ENCODE assay signal across 2 cellular contexts in genomic region chr1:91022518-91022929, GRCh38.
A peak's percentile ranks its signal among the peaks of the same experiment; 100 is the strongest.
TF ChIP-seq lines count a peak whose summit lies in the region.

No MANE protein-coding gene starts in this region.

TF ChIP-seq in HEK293, 187 proteins besides CTCF, POLR2A, EP300 and RAD21:
- 0 out of 2 replicates have a peak, but pooled peaks have one; percentile 6 for TF ChIP-seq HIC1 (tag by site-specific recombination; IDR thresholded peaks at IDR 0.05)
- no peak for TF ChIP-seq ZNF112 (tag by site-specific recombination; IDR thresholded peaks at IDR 0.05)
- no peak for TF ChIP-seq ZNF560 (tag by site-specific recombination; IDR thresholded peaks at IDR 0.05; ENCODE audit: borderline replicate concordance)
- TF ChIP-seq ZNF518A (tag by site-specific recombination; conservative IDR thresholded peaks at IDR 0.05; ENCODE audit: low read depth), result peak; percentile 73; the same call in 1 of the 2 replicates
- no peak for TF ChIP-seq TSHZ1 (tag by site-specific recombination; IDR thresholded peaks at IDR 0.05; ENCODE audit: borderline replicate concordance)
- 0 out of 2 replicates have a peak, but pooled peaks have one; percentile 30 for TF ChIP-seq ZNF558 (tag by site-specific recombination; IDR thresholded peaks at IDR 0.05)
- TF ChIP-seq HOXC10 (CRISPR knock-in tag; IDR thresholded peaks at IDR 0.05), result no peak
- TF ChIP-seq SCRT2 (tag by site-specific recombination; IDR thresholded peaks at IDR 0.05), result peak; percentile 65; the same call in 1 of the 2 replicates
- no peak for TF ChIP-seq ZNF677 (tag by site-specific recombination; IDR thresholded peaks at IDR 0.05)
- no peak for TF ChIP-seq MZF1 (tag by site-specific recombination; IDR thresholded peaks at IDR 0.05; ENCODE audit: borderline replicate concordance)
- TF ChIP-seq ZNF792 (tag by site-specific recombination; IDR thresholded peaks at IDR 0.05), result no peak
- no peak for TF ChIP-seq ZNF2 (tag by site-specific recombination; IDR thresholded peaks at IDR 0.05)
- no peak for TF ChIP-seq ZNF791 (tag by site-specific recombination; IDR thresholded peaks at IDR 0.05)

TF ChIP-seq in GM12878, 131 proteins besides CTCF, POLR2A, EP300 and RAD21 (continued from another document):
- TF ChIP-seq SKIL (IDR thresholded peaks at IDR 0.05; ENCODE audit: low read depth, poor library complexity, severe bottlenecking) (peak; percentile 45), ATF2 (IDR thresholded peaks at IDR 0.05; ENCODE audit: low read length) (peak; percentile 17; the same call in 1 of the 2 replicates), MLLT1 (IDR thresholded peaks at IDR 0.05) (peak; percentile 12; the same call in 1 of the 2 replicates), SMARCA5 (IDR thresholded peaks at IDR 0.05) (peak; percentile 63; the same call in 1 of the 2 replicates), HSF1 (IDR thresholded peaks at IDR 0.05; ENCODE audit: low read depth, low read length) (no peak), EED (IDR thresholded peaks at IDR 0.05; ENCODE audit: low read depth) (0 out of 2 replicates have a peak, but pooled peaks have one; percentile 14), ZBTB40 (IDR thresholded peaks at IDR 0.05; ENCODE audit: borderline replicate concordance) (peak; percentile 60; the same call in 1 of the 2 replicates), RUNX3 (IDR thresholded peaks at IDR 0.05; ENCODE audit: low read length) (peak; percentile 27; the same call in 1 of the 2 replicates), TBL1XR1 (IDR thresholded peaks at IDR 0.05; ENCODE audit: low read depth, low read length) (no peak), HDAC2 (IDR thresholded peaks at IDR 0.05) (no peak), TARDBP (IDR thresholded peaks at IDR 0.05; ENCODE audit: borderline replicate concordance) (no peak), MAX (IDR thresholded peaks at IDR 0.05; ENCODE audit: low read depth, low read length) (no peak)
